11 cellular contexts compared by ENCODE assay signal in the genomic region with DNA sequence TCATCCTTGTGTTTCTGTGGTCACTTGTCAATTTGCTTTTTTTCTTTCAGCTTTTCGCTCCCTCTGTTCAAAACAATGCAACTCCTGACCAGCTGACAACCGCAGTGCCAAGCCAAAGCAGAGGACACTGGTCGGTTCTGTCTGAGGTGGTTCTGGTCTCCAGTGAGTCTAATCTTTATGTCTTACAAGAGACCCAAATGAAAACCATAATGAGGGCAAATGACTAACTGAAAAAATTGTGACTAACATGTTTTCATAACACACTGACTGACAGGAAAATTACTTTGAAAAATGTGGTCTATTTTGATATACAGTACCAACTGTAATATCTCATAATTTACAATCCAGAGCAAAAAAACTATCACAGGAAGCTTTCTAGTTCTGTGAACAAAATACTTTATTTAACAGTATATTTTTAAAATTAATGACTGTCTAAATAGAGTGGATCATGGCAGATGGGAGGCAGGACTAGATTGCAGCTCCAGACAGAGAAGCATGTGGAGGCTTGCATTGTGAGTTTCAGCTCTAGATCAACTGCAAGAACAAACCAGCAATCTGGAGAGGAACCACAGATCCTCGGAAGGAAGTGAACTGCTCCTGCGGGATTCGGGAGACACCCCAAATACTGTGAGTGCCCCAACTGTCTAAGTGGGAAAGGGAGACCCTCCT.
DNase-seq lines count a peak whose midpoint lies in the region; ATAC-seq and TF ChIP-seq lines count a peak whose summit lies in the region.
"Had no signal": no experiment of that assay in that cellular context is flagged by ENCODE, and none has a peak within 500 bp of the region (broad histone marks: within the 10 kb centered on the region; RNA-seq: fewer than 3 reads in every experiment).

No MANE protein-coding gene starts in this region.

- no peak overlapping the region for H3K4me3 ChIP-seq in brain microvascular endothelial cell (ENCODE audit: low read depth, low read length)

- no peak for TF ChIP-seq CTCF in brain microvascular endothelial cell (IDR thresholded peaks at IDR 0.05; ENCODE audit: low read depth, low read length, missing control alignments)

- in situ Hi-C loops in brain microvascular endothelial cell (cut with HindIII; ENCODE audit: low pct_ligation_motif_present, low sequenced_read_pairs) = loop anchor here (25.0 kb wide), 1 partner anchor 330 kb away; a partner anchor contains a TSS

- peak overlapping the region; percentile 80 for H3K27ac ChIP-seq in brain microvascular endothelial cell

- H3K36me3 ChIP-seq in brain microvascular endothelial cell (replicated peaks) = no peaks in the 10 kb centered on the region

- H3K27me3 ChIP-seq in brain microvascular endothelial cell (replicated peaks) = no peaks in the 10 kb centered on the region

- POLR2A ChIA-PET in HEK293T (lab: Yijun Ruan, JAX) = no interaction called here

- CTCF ChIA-PET in HEK293T (lab: Yijun Ruan, JAX) = interaction anchor here (0.9 to 2.6 kb wide), 3 partner anchors 9 to 325 kb away, joined by 3 to 13 read pairs (median 3); no protein-coding TSS in a partner anchor

- DNase-seq in AG20443 (ENCODE audit: low spot score) (peak; percentile 20), HEK293T (ENCODE audit: extremely low spot score) (no peak), brain microvascular endothelial cell (peak; percentile 42), lung microvascular endothelial cell (ENCODE audit: low read depth in 2 of 2) (peak; percentile 42 to 66), 8988T (no peak)
- DNase-seq in stimulated activated CD8-positive, alpha-beta memory T cell treated with anti-CD3 and anti-CD28 coated beads, Interleukin-4, amount 100 ng/mL, for 48 hours = no peak
- no peak for DNase-seq in stimulated activated CD4-positive, alpha-beta T cell treated with anti-CD3 and anti-CD28 coated beads, Interleukin-12 subunit alpha, Interleukin-12 subunit beta, amount 100 ng/mL, for 4 hours
- DNase-seq: activated CD4-positive, alpha-beta T cell treated with anti-CD3 and anti-CD28 coated beads, Interleukin-2, amount 50 U/mL, for 48 hours; CD8-positive, alpha-beta memory T cell; SW 1271 had no signal

- ATAC-seq in GM21360 (IDR thresholded peaks at IDR 0.05; ENCODE audit: unreplicated experiment) = no peak

TF ChIP-seq in HEK293T, 16 proteins besides CTCF, POLR2A, EP300 and RAD21:
- no peak for TF ChIP-seq LEF1 (IDR thresholded peaks at IDR 0.05; ENCODE audit: borderline replicate concordance)
- no peak for TF ChIP-seq SP1 (IDR thresholded peaks at IDR 0.05)
- TF ChIP-seq FOXK2 (IDR thresholded peaks at IDR 0.05) = no peak
- no peak for TF ChIP-seq SUZ12 (IDR thresholded peaks at IDR 0.05)
- TF ChIP-seq, protein P1, sequence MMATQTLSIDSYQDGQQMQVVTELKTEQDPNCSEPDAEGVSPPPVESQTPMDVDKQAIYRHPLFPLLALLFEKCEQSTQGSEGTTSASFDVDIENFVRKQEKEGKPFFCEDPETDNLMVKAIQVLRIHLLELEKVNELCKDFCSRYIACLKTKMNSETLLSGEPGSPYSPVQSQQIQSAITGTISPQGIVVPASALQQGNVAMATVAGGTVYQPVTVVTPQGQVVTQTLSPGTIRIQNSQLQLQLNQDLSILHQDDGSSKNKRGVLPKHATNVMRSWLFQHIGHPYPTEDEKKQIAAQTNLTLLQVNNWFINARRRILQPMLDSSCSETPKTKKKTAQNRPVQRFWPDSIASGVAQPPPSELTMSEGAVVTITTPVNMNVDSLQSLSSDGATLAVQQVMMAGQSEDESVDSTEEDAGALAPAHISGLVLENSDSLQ (IDR thresholded peaks at IDR 0.05) = 0 out of 2 replicates have a peak, but pooled peaks have one; percentile 50
- TF ChIP-seq HDGF (IDR thresholded peaks at IDR 0.05; ENCODE audit: borderline replicate concordance) = no peak
- no peak for TF ChIP-seq CTBP1 (IDR thresholded peaks at IDR 0.05; ENCODE audit: borderline replicate concordance)
- no peak for TF ChIP-seq BHLHE40 (IDR thresholded peaks at IDR 0.05; ENCODE audit: borderline replicate concordance)

Comparison
In these comparisons a context has a peak if more than half of its experiments do, and no peak if none do; other contexts are left out.
1. DNase-seq: peak in AG20443 (single experiment), brain microvascular endothelial cell (single experiment) and lung microvascular endothelial cell (2 of 2); none in HEK293T (single experiment), stimulated activated CD8-positive, alpha-beta memory T cell treated with anti-CD3 and anti-CD28 coated beads, Interleukin-4, amount 100 ng/mL, for 48 hours (single experiment), 8988T (single experiment) and stimulated activated CD4-positive, alpha-beta T cell treated with anti-CD3 and anti-CD28 coated beads, Interleukin-12 subunit alpha, Interleukin-12 subunit beta, amount 100 ng/mL, for 4 hours (single experiment).